In the genomic region with DNA sequence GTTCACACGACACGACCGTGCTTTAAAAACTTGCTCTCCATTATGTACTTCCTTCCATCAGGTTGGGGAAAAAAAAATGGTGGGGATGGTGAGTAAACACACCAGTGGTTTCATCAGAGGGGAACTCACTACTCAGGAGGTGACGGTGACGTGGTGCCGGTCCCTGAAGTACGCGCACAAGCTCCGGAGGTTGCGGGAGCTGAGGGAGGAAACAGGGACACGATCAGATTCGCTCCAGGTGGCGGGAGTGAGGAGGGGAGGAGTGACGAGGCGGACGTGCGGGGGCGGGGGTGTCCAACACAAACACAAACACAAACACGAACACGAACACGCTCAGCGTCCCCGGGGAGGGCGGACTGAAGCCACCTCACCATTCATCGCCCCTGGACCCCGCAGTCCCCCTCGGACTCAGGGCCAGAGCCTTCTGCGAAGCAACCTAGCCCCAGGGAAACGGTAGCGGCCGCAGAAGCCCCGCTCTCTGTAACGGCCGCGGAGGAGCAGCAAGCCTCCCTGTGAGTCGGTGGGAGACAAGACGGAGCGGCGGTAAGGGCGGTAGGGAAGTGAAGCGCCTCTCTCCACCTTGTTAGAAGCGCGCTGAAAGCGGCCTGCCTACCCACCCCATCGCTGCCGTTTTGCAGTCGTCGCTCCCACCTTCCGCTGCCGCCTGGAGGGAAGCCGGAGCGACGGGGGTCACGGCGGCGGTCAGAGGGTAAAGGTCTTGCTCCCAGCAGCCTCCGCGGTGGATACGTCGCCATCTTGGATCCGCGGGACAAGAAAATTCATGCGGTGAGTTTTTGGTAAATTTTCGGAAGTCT, we compare ENCODE assay signal across 1 cellular context.
TF ChIP-seq lines count a peak whose summit lies in the region.

A gene with protein sequence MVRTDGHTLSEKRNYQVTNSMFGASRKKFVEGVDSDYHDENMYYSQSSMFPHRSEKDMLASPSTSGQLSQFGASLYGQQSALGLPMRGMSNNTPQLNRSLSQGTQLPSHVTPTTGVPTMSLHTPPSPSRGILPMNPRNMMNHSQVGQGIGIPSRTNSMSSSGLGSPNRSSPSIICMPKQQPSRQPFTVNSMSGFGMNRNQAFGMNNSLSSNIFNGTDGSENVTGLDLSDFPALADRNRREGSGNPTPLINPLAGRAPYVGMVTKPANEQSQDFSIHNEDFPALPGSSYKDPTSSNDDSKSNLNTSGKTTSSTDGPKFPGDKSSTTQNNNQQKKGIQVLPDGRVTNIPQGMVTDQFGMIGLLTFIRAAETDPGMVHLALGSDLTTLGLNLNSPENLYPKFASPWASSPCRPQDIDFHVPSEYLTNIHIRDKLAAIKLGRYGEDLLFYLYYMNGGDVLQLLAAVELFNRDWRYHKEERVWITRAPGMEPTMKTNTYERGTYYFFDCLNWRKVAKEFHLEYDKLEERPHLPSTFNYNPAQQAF (plus strand): TSS at position 739 of the 815 bp plus-strand sequence. CDS start 34,794 bp downstream, outside the sequence.

TF ChIP-seq in Ishikawa, 13 proteins besides CTCF, POLR2A, EP300 and RAD21 (continued from another document):
- TF ChIP-seq CREB1 (IDR thresholded peaks at IDR 0.05; ENCODE audit: low read depth), result peak; percentile 44; the same call in 1 of the 2 replicates
- TF ChIP-seq TEAD4 (IDR thresholded peaks at IDR 0.05), result peak; percentile 56
- TF ChIP-seq MAX (IDR thresholded peaks at IDR 0.05), result peak; percentile 72; the same call in 1 of the 2 replicates
- peak; percentile 98 for TF ChIP-seq EGR1 (IDR thresholded peaks at IDR 0.05)
- no peak; the same call in 1 of the 2 replicates for TF ChIP-seq CEBPB (IDR thresholded peaks at IDR 0.05)
- peak; percentile 38; the same call in 1 of the 2 replicates for TF ChIP-seq NFIC (IDR thresholded peaks at IDR 0.05)
- 0 out of 2 replicates have a peak, but pooled peaks have one; percentile 52 for TF ChIP-seq TCF12 (IDR thresholded peaks at IDR 0.05; ENCODE audit: low read depth)
- peak; percentile 69 for TF ChIP-seq TAF1 (IDR thresholded peaks at IDR 0.05; ENCODE audit: low read depth)
TF ChIP-seq in Ishikawa: peak in this region for 8.
